9 cellular contexts compared by ENCODE assay signal in genomic region chr10:77392236-77392721, GRCh38.
A peak's percentile ranks its signal among the peaks of the same experiment; 100 is the strongest.
DNase-seq lines count a peak whose midpoint lies in the region; ATAC-seq and TF ChIP-seq lines count a peak whose summit lies in the region.
"Had no signal": no experiment of that assay in that cellular context is flagged by ENCODE, and none has a peak within 500 bp of the region (broad histone marks: within the 10 kb centered on the region; RNA-seq: fewer than 3 reads in every experiment).

No MANE protein-coding gene starts in this region.

- H3K9me3 ChIP-seq in right cardiac atrium (ENCODE audit: control insufficient read depth, low read length) (no peaks in the 10 kb centered on the region), uterus (no peaks in the 10 kb centered on the region)
- H3K9me3 ChIP-seq: BLaER1 had no signal

- H3K36me3 ChIP-seq in uterus, result no peaks in the 10 kb centered on the region
- H3K36me3 ChIP-seq: BLaER1 had no signal

- no peak overlapping the region for H3K4me3 ChIP-seq in right cardiac atrium (ENCODE audit: low read length)
- H3K4me3 ChIP-seq in uterus, result no peak overlapping the region
- H3K4me3 ChIP-seq: BLaER1 had no signal

- ATAC-seq in right cardiac atrium (peak; percentile 56 to 60), HG03045 (IDR thresholded peaks at IDR 0.05; ENCODE audit: unreplicated experiment) (no peak)
- no peak for ATAC-seq in activated CD4-positive, CD25-positive, alpha-beta regulatory T cell treated with anti-CD3 and anti-CD28 coated beads, Interleukin-2, amount 50 U/mL, for 24 hours

- DNase-seq in NCI-H748 (lab: John Stamatoyannopoulos, UW; ENCODE audit: unreplicated experiment) (peak; percentile 33), NCI-H748 treated with DMSO at 0.1 percent for 48 hours (lab: John Stamatoyannopoulos, UW) (no peak), amniotic epithelial cell (ENCODE audit: low read depth) (peak; percentile 66), right cardiac atrium (no peak), uterus (peak in 1 of 2 donors; percentile 63), NCI-H2107 (lab: John Stamatoyannopoulos, UW) (no peak)

- H3K27me3 ChIP-seq in right cardiac atrium (ENCODE audit: control insufficient read depth, insufficient read depth) (no peaks in the 10 kb centered on the region), uterus (no peaks in the 10 kb centered on the region)
- H3K27me3 ChIP-seq: BLaER1 had no signal

- WGBS in right cardiac atrium, result 81% methylated on average over 2 of the region's 2 CpGs

- TF ChIP-seq POLR2A in uterus (IDR thresholded peaks at IDR 0.05), result no peak

- no peaks in the 10 kb centered on the region for H3K4me1 ChIP-seq in right cardiac atrium (ENCODE audit: control insufficient read depth, insufficient read depth, low read length)
- H3K4me1 ChIP-seq in uterus, result peaks cover 7 to 15% of the 10 kb centered on the region in 2 donors

- H3K27ac ChIP-seq in right cardiac atrium (ENCODE audit: low read length) (no peak overlapping the region), uterus (peak overlapping the region; percentile 82 to 89)
- H3K27ac ChIP-seq: BLaER1 had no signal

- intact Hi-C loops in right cardiac atrium (cut with DNase I) (loop anchor here (5.0 to 10.0 kb wide), 3 partner anchors 217 to 250 kb away; partner anchors contain the start of gene KCNMA1 (in 1 of the 4)), uterus (cut with DNase I; ENCODE audit: low total_unique reads) (loop anchor here (10.0 kb wide), 1 partner anchor 243 kb away; the partner anchor contains the start of gene KCNMA1)

- no peak for TF ChIP-seq CTCF in uterus (IDR thresholded peaks at IDR 0.05)

Comparison
In these comparisons a context has a peak if more than half of its experiments do, and no peak if none do; other contexts are left out.
1. DNase-seq: peak in NCI-H748 (single experiment) and amniotic epithelial cell (single experiment); none in NCI-H748 treated with DMSO at 0.1 percent for 48 hours (single experiment), right cardiac atrium (0 of 3) and NCI-H2107 (single experiment).
2. ATAC-seq: peak in right cardiac atrium (2 of 2); none in HG03045 (single experiment) and activated CD4-positive, CD25-positive, alpha-beta regulatory T cell treated with anti-CD3 and anti-CD28 coated beads, Interleukin-2, amount 50 U/mL, for 24 hours (0 of 2).